ENCODE assay signal across 29 cellular contexts in genomic region chr12:89213747-89214146, GRCh38.
"Had no signal": no experiment of that assay in that cellular context is flagged by ENCODE, and none has a peak within 500 bp of the region (broad histone marks: within the 10 kb centered on the region; RNA-seq: fewer than 3 reads in every experiment).

No MANE protein-coding gene starts in this region.

- H3K4me1 ChIP-seq: breast epithelium, colonic mucosa had no signal

- H3K36me3 ChIP-seq: ascending aorta, breast epithelium, cardiac muscle cell, colonic mucosa had no signal

- H3K4me3 Mint-ChIP-seq: activated CD4-positive, alpha-beta memory T cell treated with anti-CD3 and anti-CD28 coated beads, Interleukin-2, amount 10 ng/mL, durations not matched to agents 7 days and 5 days; activated CD4-positive, alpha-beta T cell treated with anti-CD3 and anti-CD28 coated beads for 36 hours; activated CD4-positive, alpha-beta T cell treated with anti-CD3 and anti-CD28 coated beads, Interleukin-2, amount 10 ng/mL, durations not matched to agents 24 days and 14 days; activated naive CD4-positive, alpha-beta T cell treated with anti-CD3 and anti-CD28 coated beads, Interleukin-2, amount 10 ng/mL, durations not matched to agents 7 days and 5 days; activated naive CD8-positive, alpha-beta T cell treated with anti-CD3 and anti-CD28 coated beads, Interleukin-2, amount 10 ng/mL, durations not matched to agents 7 days and 5 days; activated T-cell treated with anti-CD3 and anti-CD28 coated beads, Interleukin-2, amount 50 U/mL, for 24 hours; activated T-cell treated with anti-CD3 and anti-CD28 coated beads, Interleukin-2, amount 50 U/mL, for 72 hours; brain; endodermal cell; T-helper 17 cell; T-helper 2 cell treated with Interferon-gamma antibody and Interleukin-4, amounts not matched to agents 5 μg/mL and 100 μg/mL, for 36 hours had no signal

- H3K27ac ChIP-seq: ascending aorta, cardiac muscle cell, colonic mucosa had no signal

- H3K36me3 Mint-ChIP-seq: brain had no signal

- DNase-seq: activated CD4-positive, alpha-beta memory T cell treated with anti-CD3 and anti-CD28 coated beads, Interleukin-2, amount 10 ng/mL, durations not matched to agents 7 days and 5 days; activated CD4-positive, alpha-beta T cell treated with anti-CD3 and anti-CD28 coated beads for 36 hours; activated CD4-positive, alpha-beta T cell treated with anti-CD3 and anti-CD28 coated beads, Interleukin-2, amount 10 ng/mL, durations not matched to agents 24 days and 14 days; activated CD4-positive, CD25-positive, alpha-beta regulatory T cell; activated CD4-positive, CD25-positive, alpha-beta regulatory T cell treated with anti-CD3 and anti-CD28 coated beads, Interleukin-2, amount 50 U/mL, for 72 hours; activated CD8-positive, alpha-beta memory T cell treated with anti-CD3 and anti-CD28 coated beads, Interleukin-2, amount 50 U/mL, for 48 hours; activated gamma-delta T cell; activated naive CD4-positive, alpha-beta T cell; activated naive CD4-positive, alpha-beta T cell treated with anti-CD3 and anti-CD28 coated beads, Interleukin-2, amount 10 ng/mL, durations not matched to agents 7 days and 5 days; activated naive CD8-positive, alpha-beta T cell treated with anti-CD3 and anti-CD28 coated beads, Interleukin-2, amount 10 ng/mL, durations not matched to agents 7 days and 5 days; activated T-cell treated with anti-CD3 and anti-CD28 coated beads for 4 hours; activated T-cell treated with anti-CD3 and anti-CD28 coated beads, Interleukin-2, amount 50 U/mL, for 24 hours; activated T-cell treated with anti-CD3 and anti-CD28 coated beads, Interleukin-2, amount 50 U/mL, for 72 hours; central memory CD4-positive, alpha-beta T cell; cerebellar nuclear complex; colonic mucosa; effector memory CD4-positive, alpha-beta T cell; endodermal cell; foreskin fibroblast; T-helper 1 cell; T-helper 17 cell; T1000 had no signal

- ATAC-seq: activated CD4-positive, alpha-beta T cell treated with anti-CD3 and anti-CD28 coated beads for 36 hours; activated naive CD4-positive, alpha-beta T cell treated with anti-CD3 and anti-CD28 coated beads, Interleukin-2, amount 50 U/mL, for 72 hours; activated T-cell treated with anti-CD3 and anti-CD28 coated beads, Interleukin-2, amount 50 U/mL, for 72 hours; esophagus mucosa; T-helper 17 cell had no signal

- H3K27ac Mint-ChIP-seq: activated CD4-positive, alpha-beta memory T cell treated with anti-CD3 and anti-CD28 coated beads, Interleukin-2, amount 10 ng/mL, durations not matched to agents 7 days and 5 days; activated CD4-positive, alpha-beta T cell treated with anti-CD3 and anti-CD28 coated beads for 36 hours; activated CD4-positive, alpha-beta T cell treated with anti-CD3 and anti-CD28 coated beads, Interleukin-2, amount 10 ng/mL, durations not matched to agents 24 days and 14 days; activated naive CD4-positive, alpha-beta T cell treated with anti-CD3 and anti-CD28 coated beads, Interleukin-2, amount 10 ng/mL, durations not matched to agents 7 days and 5 days; activated naive CD4-positive, alpha-beta T cell treated with anti-CD3 and anti-CD28 coated beads, Interleukin-2, amount 50 U/mL, for 72 hours; activated naive CD8-positive, alpha-beta T cell treated with anti-CD3 and anti-CD28 coated beads, Interleukin-2, amount 10 ng/mL, durations not matched to agents 7 days and 5 days; activated T-cell treated with anti-CD3 and anti-CD28 coated beads, Interleukin-2, amount 50 U/mL, for 24 hours; activated T-cell treated with anti-CD3 and anti-CD28 coated beads, Interleukin-2, amount 50 U/mL, for 72 hours; endodermal cell; T-helper 17 cell; T-helper 2 cell treated with Interferon-gamma antibody and Interleukin-4, amounts not matched to agents 5 μg/mL and 100 μg/mL, for 36 hours had no signal

- H3K4me3 ChIP-seq: ascending aorta, breast epithelium, cardiac muscle cell, colonic mucosa had no signal

- H3K9me3 ChIP-seq: ascending aorta, breast epithelium, colonic mucosa had no signal

- H3K27me3 Mint-ChIP-seq: activated CD4-positive, alpha-beta memory T cell treated with anti-CD3 and anti-CD28 coated beads, Interleukin-2, amount 10 ng/mL, durations not matched to agents 7 days and 5 days; activated CD4-positive, alpha-beta T cell treated with anti-CD3 and anti-CD28 coated beads for 36 hours; activated CD4-positive, alpha-beta T cell treated with anti-CD3 and anti-CD28 coated beads, Interleukin-2, amount 10 ng/mL, durations not matched to agents 24 days and 14 days; activated naive CD8-positive, alpha-beta T cell treated with anti-CD3 and anti-CD28 coated beads, Interleukin-2, amount 10 ng/mL, durations not matched to agents 7 days and 5 days; activated T-cell treated with anti-CD3 and anti-CD28 coated beads, Interleukin-2, amount 50 U/mL, for 24 hours; brain; T-helper 17 cell had no signal

- H3K27me3 ChIP-seq: ascending aorta, breast epithelium, cardiac muscle cell, colonic mucosa had no signal

- H3K9me3 Mint-ChIP-seq: activated naive CD4-positive, alpha-beta T cell treated with anti-CD3 and anti-CD28 coated beads, Interleukin-2, amount 10 ng/mL, durations not matched to agents 7 days and 5 days; activated naive CD4-positive, alpha-beta T cell treated with anti-CD3 and anti-CD28 coated beads, Interleukin-2, amount 50 U/mL, for 72 hours; activated T-cell treated with anti-CD3 and anti-CD28 coated beads, Interleukin-2, amount 50 U/mL, for 24 hours; activated T-cell treated with anti-CD3 and anti-CD28 coated beads, Interleukin-2, amount 50 U/mL, for 72 hours; endodermal cell had no signal
